Comparison of ENCODE assay signal across 2 cellular contexts in the genomic region with DNA sequence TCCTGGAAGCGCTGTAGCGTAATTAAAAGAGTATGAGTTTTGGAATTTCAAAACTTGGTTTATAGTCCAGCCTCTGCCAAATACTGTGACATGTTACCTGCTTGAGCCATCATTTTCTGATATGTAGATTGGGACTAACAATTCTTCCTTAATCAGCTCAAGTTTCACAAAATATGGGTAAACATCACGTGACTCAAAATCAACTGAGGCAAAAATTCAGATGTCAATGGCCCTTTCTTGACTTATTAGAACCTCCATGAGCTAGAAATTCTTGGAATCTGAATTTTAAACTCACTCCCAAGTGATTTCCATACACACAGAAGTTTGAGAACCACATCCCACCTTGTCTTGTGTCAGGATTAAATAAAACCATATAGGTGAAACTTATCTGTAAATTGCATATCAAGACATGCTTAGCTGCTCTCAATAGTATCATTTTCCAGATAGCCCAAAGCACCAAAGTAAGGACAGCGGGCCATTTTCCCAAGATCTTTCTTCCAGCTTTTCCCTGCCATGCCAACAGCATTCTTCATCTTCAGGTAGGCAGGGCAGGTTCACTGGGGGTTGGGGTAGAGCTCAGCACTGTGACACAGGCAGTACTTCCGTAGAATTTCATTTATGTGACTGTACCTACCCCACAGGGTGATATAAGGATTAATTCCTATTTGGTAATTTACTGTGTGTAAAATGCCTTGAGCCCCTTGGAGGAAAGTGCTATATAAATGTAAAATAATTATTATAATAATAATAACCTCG.
TF ChIP-seq lines count a peak whose summit lies in the region.

No MANE protein-coding gene starts in this region.

TF ChIP-seq in GM23338, 12 proteins besides CTCF, POLR2A, EP300 and RAD21 (continued from another document):
- TF ChIP-seq, protein P1, sequence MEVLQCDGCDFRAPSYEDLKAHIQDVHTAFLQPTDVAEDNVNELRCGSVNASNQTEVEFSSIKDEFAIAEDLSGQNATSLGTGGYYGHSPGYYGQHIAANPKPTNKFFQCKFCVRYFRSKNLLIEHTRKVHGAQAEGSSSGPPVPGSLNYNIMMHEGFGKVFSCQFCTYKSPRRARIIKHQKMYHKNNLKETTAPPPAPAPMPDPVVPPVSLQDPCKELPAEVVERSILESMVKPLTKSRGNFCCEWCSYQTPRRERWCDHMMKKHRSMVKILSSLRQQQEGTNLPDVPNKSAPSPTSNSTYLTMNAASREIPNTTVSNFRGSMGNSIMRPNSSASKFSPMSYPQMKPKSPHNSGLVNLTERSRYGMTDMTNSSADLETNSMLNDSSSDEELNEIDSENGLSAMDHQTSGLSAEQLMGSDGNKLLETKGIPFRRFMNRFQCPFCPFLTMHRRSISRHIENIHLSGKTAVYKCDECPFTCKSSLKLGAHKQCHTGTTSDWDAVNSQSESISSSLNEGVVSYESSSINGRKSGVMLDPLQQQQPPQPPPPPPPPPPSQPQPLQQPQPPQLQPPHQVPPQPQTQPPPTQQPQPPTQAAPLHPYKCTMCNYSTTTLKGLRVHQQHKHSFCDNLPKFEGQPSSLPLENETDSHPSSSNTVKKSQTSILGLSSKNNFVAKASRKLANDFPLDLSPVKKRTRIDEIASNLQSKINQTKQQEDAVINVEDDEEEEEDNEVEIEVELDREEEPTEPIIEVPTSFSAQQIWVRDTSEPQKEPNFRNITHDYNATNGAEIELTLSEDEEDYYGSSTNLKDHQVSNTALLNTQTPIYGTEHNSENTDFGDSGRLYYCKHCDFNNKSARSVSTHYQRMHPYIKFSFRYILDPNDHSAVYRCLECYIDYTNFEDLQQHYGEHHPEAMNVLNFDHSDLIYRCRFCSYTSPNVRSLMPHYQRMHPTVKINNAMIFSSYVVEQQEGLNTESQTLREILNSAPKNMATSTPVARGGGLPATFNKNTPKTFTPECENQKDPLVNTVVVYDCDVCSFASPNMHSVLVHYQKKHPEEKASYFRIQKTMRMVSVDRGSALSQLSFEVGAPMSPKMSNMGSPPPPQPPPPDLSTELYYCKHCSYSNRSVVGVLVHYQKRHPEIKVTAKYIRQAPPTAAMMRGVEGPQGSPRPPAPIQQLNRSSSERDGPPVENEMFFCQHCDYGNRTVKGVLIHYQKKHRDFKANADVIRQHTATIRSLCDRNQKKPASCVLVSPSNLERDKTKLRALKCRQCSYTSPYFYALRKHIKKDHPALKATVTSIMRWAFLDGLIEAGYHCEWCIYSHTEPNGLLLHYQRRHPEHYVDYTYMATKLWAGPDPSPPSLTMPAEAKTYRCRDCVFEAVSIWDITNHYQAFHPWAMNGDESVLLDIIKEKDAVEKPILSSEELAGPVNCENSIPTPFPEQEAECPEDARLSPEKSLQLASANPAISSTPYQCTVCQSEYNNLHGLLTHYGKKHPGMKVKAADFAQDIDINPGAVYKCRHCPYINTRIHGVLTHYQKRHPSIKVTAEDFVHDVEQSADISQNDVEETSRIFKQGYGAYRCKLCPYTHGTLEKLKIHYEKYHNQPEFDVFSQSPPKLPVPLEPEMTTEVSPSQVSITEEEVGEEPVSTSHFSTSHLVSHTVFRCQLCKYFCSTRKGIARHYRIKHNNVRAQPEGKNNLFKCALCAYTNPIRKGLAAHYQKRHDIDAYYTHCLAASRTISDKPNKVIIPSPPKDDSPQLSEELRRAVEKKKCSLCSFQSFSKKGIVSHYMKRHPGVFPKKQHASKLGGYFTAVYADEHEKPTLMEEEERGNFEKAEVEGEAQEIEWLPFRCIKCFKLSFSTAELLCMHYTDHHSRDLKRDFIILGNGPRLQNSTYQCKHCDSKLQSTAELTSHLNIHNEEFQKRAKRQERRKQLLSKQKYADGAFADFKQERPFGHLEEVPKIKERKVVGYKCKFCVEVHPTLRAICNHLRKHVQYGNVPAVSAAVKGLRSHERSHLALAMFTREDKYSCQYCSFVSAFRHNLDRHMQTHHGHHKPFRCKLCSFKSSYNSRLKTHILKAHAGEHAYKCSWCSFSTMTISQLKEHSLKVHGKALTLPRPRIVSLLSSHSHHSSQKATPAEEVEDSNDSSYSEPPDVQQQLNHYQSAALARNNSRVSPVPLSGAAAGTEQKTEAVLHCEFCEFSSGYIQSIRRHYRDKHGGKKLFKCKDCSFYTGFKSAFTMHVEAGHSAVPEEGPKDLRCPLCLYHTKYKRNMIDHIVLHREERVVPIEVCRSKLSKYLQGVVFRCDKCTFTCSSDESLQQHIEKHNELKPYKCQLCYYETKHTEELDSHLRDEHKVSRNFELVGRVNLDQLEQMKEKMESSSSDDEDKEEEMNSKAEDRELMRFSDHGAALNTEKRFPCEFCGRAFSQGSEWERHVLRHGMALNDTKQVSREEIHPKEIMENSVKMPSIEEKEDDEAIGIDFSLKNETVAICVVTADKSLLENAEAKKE (CRISPR knock-in tag; IDR thresholded peaks at IDR 0.05): no peak
- TF ChIP-seq, protein P2, sequence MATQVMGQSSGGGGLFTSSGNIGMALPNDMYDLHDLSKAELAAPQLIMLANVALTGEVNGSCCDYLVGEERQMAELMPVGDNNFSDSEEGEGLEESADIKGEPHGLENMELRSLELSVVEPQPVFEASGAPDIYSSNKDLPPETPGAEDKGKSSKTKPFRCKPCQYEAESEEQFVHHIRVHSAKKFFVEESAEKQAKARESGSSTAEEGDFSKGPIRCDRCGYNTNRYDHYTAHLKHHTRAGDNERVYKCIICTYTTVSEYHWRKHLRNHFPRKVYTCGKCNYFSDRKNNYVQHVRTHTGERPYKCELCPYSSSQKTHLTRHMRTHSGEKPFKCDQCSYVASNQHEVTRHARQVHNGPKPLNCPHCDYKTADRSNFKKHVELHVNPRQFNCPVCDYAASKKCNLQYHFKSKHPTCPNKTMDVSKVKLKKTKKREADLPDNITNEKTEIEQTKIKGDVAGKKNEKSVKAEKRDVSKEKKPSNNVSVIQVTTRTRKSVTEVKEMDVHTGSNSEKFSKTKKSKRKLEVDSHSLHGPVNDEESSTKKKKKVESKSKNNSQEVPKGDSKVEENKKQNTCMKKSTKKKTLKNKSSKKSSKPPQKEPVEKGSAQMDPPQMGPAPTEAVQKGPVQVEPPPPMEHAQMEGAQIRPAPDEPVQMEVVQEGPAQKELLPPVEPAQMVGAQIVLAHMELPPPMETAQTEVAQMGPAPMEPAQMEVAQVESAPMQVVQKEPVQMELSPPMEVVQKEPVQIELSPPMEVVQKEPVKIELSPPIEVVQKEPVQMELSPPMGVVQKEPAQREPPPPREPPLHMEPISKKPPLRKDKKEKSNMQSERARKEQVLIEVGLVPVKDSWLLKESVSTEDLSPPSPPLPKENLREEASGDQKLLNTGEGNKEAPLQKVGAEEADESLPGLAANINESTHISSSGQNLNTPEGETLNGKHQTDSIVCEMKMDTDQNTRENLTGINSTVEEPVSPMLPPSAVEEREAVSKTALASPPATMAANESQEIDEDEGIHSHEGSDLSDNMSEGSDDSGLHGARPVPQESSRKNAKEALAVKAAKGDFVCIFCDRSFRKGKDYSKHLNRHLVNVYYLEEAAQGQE (IDR thresholded peaks at IDR 0.05; ENCODE audit: unreplicated experiment): no peak
- no peak for TF ChIP-seq JUNB (IDR thresholded peaks at IDR 0.05; ENCODE audit: unreplicated experiment)
- no peak for TF ChIP-seq EZH2 (IDR thresholded peaks at IDR 0.05; ENCODE audit: low read depth, unreplicated experiment)
- TF ChIP-seq, protein P3, sequence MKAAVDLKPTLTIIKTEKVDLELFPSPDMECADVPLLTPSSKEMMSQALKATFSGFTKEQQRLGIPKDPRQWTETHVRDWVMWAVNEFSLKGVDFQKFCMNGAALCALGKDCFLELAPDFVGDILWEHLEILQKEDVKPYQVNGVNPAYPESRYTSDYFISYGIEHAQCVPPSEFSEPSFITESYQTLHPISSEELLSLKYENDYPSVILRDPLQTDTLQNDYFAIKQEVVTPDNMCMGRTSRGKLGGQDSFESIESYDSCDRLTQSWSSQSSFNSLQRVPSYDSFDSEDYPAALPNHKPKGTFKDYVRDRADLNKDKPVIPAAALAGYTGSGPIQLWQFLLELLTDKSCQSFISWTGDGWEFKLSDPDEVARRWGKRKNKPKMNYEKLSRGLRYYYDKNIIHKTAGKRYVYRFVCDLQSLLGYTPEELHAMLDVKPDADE (IDR thresholded peaks at IDR 0.05): no peak
- TF ChIP-seq ZNF331 (CRISPR knock-in tag; IDR thresholded peaks at IDR 0.05; ENCODE audit: low read depth): no peak

TF ChIP-seq in SK-N-SH treated with all-trans-retinoic acid at 6 μM for 48 hours, 23 proteins besides CTCF, POLR2A, EP300 and RAD21 (continued from another document):
- TF ChIP-seq ZNF8 (CRISPR knock-in tag; IDR thresholded peaks at IDR 0.05): no peak
- TF ChIP-seq, protein P4, sequence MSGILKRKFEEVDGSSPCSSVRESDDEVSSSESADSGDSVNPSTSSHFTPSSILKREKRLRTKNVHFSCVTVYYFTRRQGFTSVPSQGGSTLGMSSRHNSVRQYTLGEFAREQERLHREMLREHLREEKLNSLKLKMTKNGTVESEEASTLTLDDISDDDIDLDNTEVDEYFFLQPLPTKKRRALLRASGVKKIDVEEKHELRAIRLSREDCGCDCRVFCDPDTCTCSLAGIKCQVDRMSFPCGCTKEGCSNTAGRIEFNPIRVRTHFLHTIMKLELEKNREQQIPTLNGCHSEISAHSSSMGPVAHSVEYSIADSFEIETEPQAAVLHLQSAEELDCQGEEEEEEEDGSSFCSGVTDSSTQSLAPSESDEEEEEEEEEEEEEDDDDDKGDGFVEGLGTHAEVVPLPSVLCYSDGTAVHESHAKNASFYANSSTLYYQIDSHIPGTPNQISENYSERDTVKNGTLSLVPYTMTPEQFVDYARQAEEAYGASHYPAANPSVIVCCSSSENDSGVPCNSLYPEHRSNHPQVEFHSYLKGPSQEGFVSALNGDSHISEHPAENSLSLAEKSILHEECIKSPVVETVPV (CRISPR knock-in tag; IDR thresholded peaks at IDR 0.05): no peak
- TF ChIP-seq ZC3H10 (CRISPR knock-in tag; IDR thresholded peaks at IDR 0.05): no peak
- TF ChIP-seq PPARA (CRISPR knock-in tag; IDR thresholded peaks at IDR 0.05; ENCODE audit: borderline replicate concordance): no peak
- no peak for TF ChIP-seq ZNF70 (CRISPR knock-in tag; IDR thresholded peaks at IDR 0.05)
